In the genomic region with DNA sequence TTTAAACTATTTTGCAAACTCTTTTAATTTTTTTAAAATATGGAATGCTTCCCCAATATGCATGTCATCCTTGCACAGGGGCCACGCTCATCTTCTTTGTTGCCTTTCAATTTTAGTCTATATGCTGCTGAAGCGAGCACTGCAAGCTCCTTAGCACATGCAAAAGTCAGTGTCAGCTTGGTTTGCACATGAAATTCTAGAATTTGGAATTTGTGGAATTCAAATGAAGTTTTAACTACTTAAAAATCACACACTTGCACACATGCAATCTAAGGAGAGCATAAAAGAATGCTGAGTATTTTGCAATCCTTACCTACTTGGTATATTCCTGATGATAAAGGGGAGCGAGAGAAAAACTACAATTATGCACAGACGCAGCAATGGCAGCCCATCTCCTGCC, we compare ENCODE assay signal across 18 cellular contexts.
A peak's percentile ranks its signal among the peaks of the same experiment; 100 is the strongest.
DNase-seq lines count a peak whose midpoint lies in the region; ATAC-seq and TF ChIP-seq lines count a peak whose summit lies in the region.
"Had no signal": no experiment of that assay in that cellular context is flagged by ENCODE, and none has a peak within 500 bp of the region (broad histone marks: within the 10 kb centered on the region; RNA-seq: fewer than 3 reads in every experiment).

No MANE protein-coding gene starts in this region.

- no peaks in the 10 kb centered on the region for H3K79me2 ChIP-seq in PC-3 (ENCODE audit: low read length)
- no peaks in the 10 kb centered on the region for H3K79me2 ChIP-seq in smooth muscle cell (ENCODE audit: low read depth)
- H3K79me2 ChIP-seq: hepatocyte had no signal

- H3K36me3 Mint-ChIP-seq in activated naive CD8-positive, alpha-beta T cell: no peaks in the 10 kb centered on the region
- H3K36me3 Mint-ChIP-seq in activated naive CD8-positive, alpha-beta T cell treated with anti-CD3 and anti-CD28 coated beads for 36 hours: no peaks in the 10 kb centered on the region
- peaks cover 7% of the 10 kb centered on the region for H3K36me3 Mint-ChIP-seq in central memory CD8-positive, alpha-beta T cell (ENCODE audit: insufficient read depth)

- DNase-seq in activated naive CD8-positive, alpha-beta T cell treated with anti-CD3 and anti-CD28 coated beads for 36 hours: no peak
- DNase-seq in PC-3: peak; percentile 8
- no peak for DNase-seq in central memory CD8-positive, alpha-beta T cell (ENCODE audit: low spot score in 2 of 2)
- no peak for DNase-seq in smooth muscle cell (lab: John Stamatoyannopoulos, UW; ENCODE audit: unreplicated experiment)
- DNase-seq in LoVo (ENCODE audit: low spot score): no peak
- no peak for DNase-seq in COLO829 (ENCODE audit: low spot score)
- no peak for DNase-seq in cerebellar nuclear complex (lab: John Stamatoyannopoulos, UW)
- DNase-seq: activated B cell treated with CpG ODN at 0.5 μM for 24 hours, aorta, C1 segment of cervical spinal cord, endodermal cell, esophagus squamous epithelium, NCI-H446 treated with DMSO at 0.1 percent for 48 hours had no signal

- H3K27ac ChIP-seq in PC-3 (ENCODE audit: low read length): peak overlapping the region; percentile 91
- peak overlapping the region; percentile 82 for H3K27ac ChIP-seq in smooth muscle cell (ENCODE audit: low read depth)
- H3K27ac ChIP-seq: cardiac muscle cell, esophagus squamous epithelium, hepatocyte, neutrophil had no signal

- no peaks in the 10 kb centered on the region for H3K9me2 ChIP-seq in PC-3 (replicated peaks; ENCODE audit: low read length)

- H3K4me1 Mint-ChIP-seq in activated naive CD8-positive, alpha-beta T cell (ENCODE audit: low read depth): peaks cover 17% of the 10 kb centered on the region
- peaks cover 12% of the 10 kb centered on the region for H3K4me1 Mint-ChIP-seq in activated naive CD8-positive, alpha-beta T cell treated with anti-CD3 and anti-CD28 coated beads for 36 hours
- peaks cover 7% of the 10 kb centered on the region for H3K4me1 Mint-ChIP-seq in central memory CD8-positive, alpha-beta T cell
- H3K4me1 Mint-ChIP-seq: activated B cell treated with CpG ODN at 0.5 μM for 24 hours had no signal

- no peaks in the 10 kb centered on the region for H3F3A ChIP-seq in PC-3 (ENCODE audit: low read length, unreplicated experiment)
- H3F3A ChIP-seq in smooth muscle cell (ENCODE audit: low read depth): peaks cover 11% of the 10 kb centered on the region

- H3K4me1 ChIP-seq in PC-3 (ENCODE audit: insufficient read depth, low read length) (peaks cover 53% of the 10 kb centered on the region), smooth muscle cell (ENCODE audit: low read depth) (no peaks in the 10 kb centered on the region)
- H3K4me1 ChIP-seq: esophagus squamous epithelium had no signal

- ATAC-seq in PC-3: peak; percentile 2; the same call in 1 of the 2 replicates
- ATAC-seq in central memory CD8-positive, alpha-beta T cell (replicated peaks; ENCODE audit: extremely low read depth, poor library complexity, severe bottlenecking): no peak
- ATAC-seq: left lobe of liver had no signal

- H3K4me3 ChIP-seq in PC-3 (ENCODE audit: low read length): no peak overlapping the region
- no peak overlapping the region for H3K4me3 ChIP-seq in smooth muscle cell
- H3K4me3 ChIP-seq: cardiac muscle cell, esophagus squamous epithelium, hepatocyte had no signal

- POLR2A ChIA-PET in PC-3 (lab: Charles Lee; ENCODE audit: unreplicated experiment): no interaction called here

- H3K9me3 ChIP-seq in PC-3 (ENCODE audit: low read length) (no peaks in the 10 kb centered on the region), smooth muscle cell (replicated peaks; ENCODE audit: low read depth) (no peaks in the 10 kb centered on the region)
- H3K9me3 ChIP-seq: esophagus squamous epithelium, neutrophil had no signal

- H3K27me3 Mint-ChIP-seq in activated naive CD8-positive, alpha-beta T cell: no peaks in the 10 kb centered on the region
- H3K27me3 Mint-ChIP-seq in activated naive CD8-positive, alpha-beta T cell treated with anti-CD3 and anti-CD28 coated beads for 36 hours: no peaks in the 10 kb centered on the region
- no peaks in the 10 kb centered on the region for H3K27me3 Mint-ChIP-seq in central memory CD8-positive, alpha-beta T cell

- no peak overlapping the region for H3K4me3 Mint-ChIP-seq in activated naive CD8-positive, alpha-beta T cell
- H3K4me3 Mint-ChIP-seq in activated naive CD8-positive, alpha-beta T cell treated with anti-CD3 and anti-CD28 coated beads for 36 hours: no peak overlapping the region
- H3K4me3 Mint-ChIP-seq in central memory CD8-positive, alpha-beta T cell: no peak overlapping the region
- H3K4me3 Mint-ChIP-seq: activated B cell treated with CpG ODN at 0.5 μM for 24 hours, endodermal cell had no signal

- H3K9me3 Mint-ChIP-seq in activated naive CD8-positive, alpha-beta T cell (ENCODE audit: low read depth): no peaks in the 10 kb centered on the region
- H3K9me3 Mint-ChIP-seq in activated naive CD8-positive, alpha-beta T cell treated with anti-CD3 and anti-CD28 coated beads for 36 hours: no peaks in the 10 kb centered on the region
- no peaks in the 10 kb centered on the region for H3K9me3 Mint-ChIP-seq in central memory CD8-positive, alpha-beta T cell
- H3K9me3 Mint-ChIP-seq: activated B cell treated with CpG ODN at 0.5 μM for 24 hours, endodermal cell had no signal

- H3K9ac ChIP-seq in PC-3 (ENCODE audit: low read length): peak overlapping the region; percentile 55
- H3K9ac ChIP-seq in smooth muscle cell (ENCODE audit: low read depth): no peak overlapping the region

- H3K27me3 ChIP-seq in PC-3 (ENCODE audit: low read length) (no peaks in the 10 kb centered on the region), smooth muscle cell (ENCODE audit: low read depth) (no peaks in the 10 kb centered on the region)
- H3K27me3 ChIP-seq: cardiac muscle cell, esophagus squamous epithelium, hepatocyte, neutrophil had no signal

- peak overlapping the region; percentile 46 for H3K27ac Mint-ChIP-seq in activated naive CD8-positive, alpha-beta T cell
- no peak overlapping the region for H3K27ac Mint-ChIP-seq in activated naive CD8-positive, alpha-beta T cell treated with anti-CD3 and anti-CD28 coated beads for 36 hours
- H3K27ac Mint-ChIP-seq in central memory CD8-positive, alpha-beta T cell (ENCODE audit: low read depth): peak overlapping the region; percentile 72
- H3K27ac Mint-ChIP-seq: activated B cell treated with CpG ODN at 0.5 μM for 24 hours, endodermal cell had no signal

- H3K4me2 ChIP-seq in PC-3 (ENCODE audit: low read length) (peak overlapping the region; percentile 37), smooth muscle cell (peak overlapping the region; percentile 29)
- H3K4me2 ChIP-seq: hepatocyte had no signal

- H2AFZ ChIP-seq in PC-3 (ENCODE audit: low read length) (no peak overlapping the region), smooth muscle cell (ENCODE audit: low read depth) (no peak overlapping the region)
- H2AFZ ChIP-seq: hepatocyte had no signal

- no peaks in the 10 kb centered on the region for H4K20me1 ChIP-seq in PC-3 (ENCODE audit: low read length)
- no peaks in the 10 kb centered on the region for H4K20me1 ChIP-seq in smooth muscle cell (ENCODE audit: low read depth)

- 65% methylated on average over 4 of the region's 4 CpGs for WGBS in smooth muscle cell (ENCODE audit: low lambda C conversion rate)

- CTCF ChIA-PET in PC-3 (lab: Charles Lee): no interaction called here

- H3K36me3 ChIP-seq in PC-3 (ENCODE audit: low read depth, low read length): peaks cover 9% of the 10 kb centered on the region; the same call in 1 of the 2 replicates
- no peaks in the 10 kb centered on the region for H3K36me3 ChIP-seq in smooth muscle cell (ENCODE audit: low read depth)
- H3K36me3 ChIP-seq: esophagus squamous epithelium, neutrophil had no signal

- TF ChIP-seq CTCF in PC-3 (conservative IDR thresholded peaks at IDR 0.05; ENCODE audit: low read depth, low read length): no peak
- no peak for TF ChIP-seq CTCF in smooth muscle cell (IDR thresholded peaks at IDR 0.05; ENCODE audit: borderline replicate concordance, insufficient read depth, poor library complexity, severe bottlenecking)

- BruUV-seq in PC-3 (replicated peaks; lab: Mats Ljungman, UMichigan): no TSS peak

- intact Hi-C loops in PC-3 (cut with micrococcal nuclease): no loop called here
